Comparison of ENCODE assay signal across 1 cellular context in the genomic region with DNA sequence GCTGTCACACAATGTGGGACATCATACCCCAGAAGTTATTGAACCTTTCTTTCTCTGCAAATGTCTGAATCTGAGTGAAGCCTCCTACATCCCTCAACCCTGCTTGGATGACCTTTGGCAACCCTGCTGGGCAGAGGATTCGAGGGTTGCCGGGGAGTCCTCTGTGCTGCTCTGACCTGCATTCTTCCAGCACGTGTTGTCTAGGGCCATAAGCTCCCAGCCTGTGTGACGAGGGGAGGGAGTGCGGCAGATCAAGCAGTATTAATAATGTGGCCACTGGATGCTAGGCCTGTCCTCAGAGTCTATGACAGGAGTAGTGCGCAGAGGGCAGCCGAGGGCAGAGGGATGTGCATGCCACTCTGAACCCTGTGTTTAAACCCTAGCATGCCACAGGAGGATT.
TF ChIP-seq lines count a peak whose summit lies in the region.

No MANE protein-coding gene starts in this region.

TF ChIP-seq in HepG2, 621 proteins besides CTCF, POLR2A, EP300 and RAD21 (continued from another document):
- TF ChIP-seq, protein P1, sequence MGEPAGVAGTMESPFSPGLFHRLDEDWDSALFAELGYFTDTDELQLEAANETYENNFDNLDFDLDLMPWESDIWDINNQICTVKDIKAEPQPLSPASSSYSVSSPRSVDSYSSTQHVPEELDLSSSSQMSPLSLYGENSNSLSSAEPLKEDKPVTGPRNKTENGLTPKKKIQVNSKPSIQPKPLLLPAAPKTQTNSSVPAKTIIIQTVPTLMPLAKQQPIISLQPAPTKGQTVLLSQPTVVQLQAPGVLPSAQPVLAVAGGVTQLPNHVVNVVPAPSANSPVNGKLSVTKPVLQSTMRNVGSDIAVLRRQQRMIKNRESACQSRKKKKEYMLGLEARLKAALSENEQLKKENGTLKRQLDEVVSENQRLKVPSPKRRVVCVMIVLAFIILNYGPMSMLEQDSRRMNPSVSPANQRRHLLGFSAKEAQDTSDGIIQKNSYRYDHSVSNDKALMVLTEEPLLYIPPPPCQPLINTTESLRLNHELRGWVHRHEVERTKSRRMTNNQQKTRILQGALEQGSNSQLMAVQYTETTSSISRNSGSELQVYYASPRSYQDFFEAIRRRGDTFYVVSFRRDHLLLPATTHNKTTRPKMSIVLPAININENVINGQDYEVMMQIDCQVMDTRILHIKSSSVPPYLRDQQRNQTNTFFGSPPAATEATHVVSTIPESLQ (CRISPR knock-in tag; conservative IDR thresholded peaks at IDR 0.05), result no peak
- TF ChIP-seq GATAD1 (CRISPR knock-in tag; IDR thresholded peaks at IDR 0.05), result no peak
- no peak for TF ChIP-seq FOSL1 (CRISPR knock-in tag; IDR thresholded peaks at IDR 0.05; ENCODE audit: borderline replicate concordance)
- no peak for TF ChIP-seq ZNF274 (CRISPR knock-in tag; IDR thresholded peaks at IDR 0.05)
- TF ChIP-seq SRY (CRISPR knock-in tag; IDR thresholded peaks at IDR 0.05), result no peak
TF ChIP-seq in HepG2: peak in this region for 13.
